In the genomic region with DNA sequence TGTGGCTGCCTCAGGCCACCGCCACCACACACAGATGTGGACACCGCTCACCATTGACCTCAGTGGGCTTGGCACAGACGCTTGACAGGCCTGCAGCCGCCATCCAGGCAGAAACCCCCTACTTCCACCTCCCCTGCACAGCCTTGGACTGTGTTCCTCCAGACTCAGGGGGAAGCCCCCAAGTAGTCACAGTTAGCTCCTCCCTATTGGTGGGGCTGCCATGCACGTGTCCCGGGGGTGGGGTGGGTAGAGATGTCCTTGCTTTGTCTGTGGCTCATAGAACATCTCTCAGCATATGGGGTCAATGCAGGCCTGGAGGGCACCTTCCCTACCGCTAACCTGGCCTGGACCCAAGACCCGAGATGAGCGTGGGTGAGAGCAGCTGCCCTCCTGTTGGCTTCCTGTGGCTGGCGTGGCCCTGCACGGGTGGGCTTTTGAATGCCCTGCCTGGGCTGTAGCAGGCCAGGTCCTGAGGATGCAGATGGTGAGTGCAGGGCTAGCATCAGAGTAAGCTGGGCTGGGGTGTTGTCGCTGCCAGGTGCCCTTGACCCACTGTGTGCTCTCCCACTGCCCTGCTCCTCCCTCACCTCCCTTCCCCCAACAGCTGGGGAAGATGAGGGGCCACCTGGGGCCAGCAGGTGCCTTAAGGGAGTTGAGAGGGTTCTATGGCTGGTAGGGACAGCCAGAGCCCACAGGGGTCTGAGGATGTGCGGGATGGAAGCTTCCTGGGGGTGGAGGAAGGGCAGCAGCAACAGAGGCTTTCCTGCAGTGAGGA, we compare ENCODE assay signal across 2 cellular contexts.
TF ChIP-seq lines count a peak whose summit lies in the region.

No MANE protein-coding gene starts in this region.

TF ChIP-seq in SK-N-SH, 30 proteins besides CTCF, POLR2A, EP300 and RAD21:
- TF ChIP-seq SIN3A (IDR thresholded peaks at IDR 0.05; ENCODE audit: borderline replicate concordance, low read depth, low read length) (no peak), RFX5 (IDR thresholded peaks at IDR 0.05; ENCODE audit: low read length) (no peak), NRF1 (IDR thresholded peaks at IDR 0.05; ENCODE audit: low read depth, low read length) (no peak), MEF2A (IDR thresholded peaks at IDR 0.05; ENCODE audit: borderline replicate concordance, low read depth) (no peak), FOXJ3 (CRISPR knock-in tag; IDR thresholded peaks at IDR 0.05) (no peak), EZH2phosphoT487 (IDR thresholded peaks at IDR 0.05; ENCODE audit: borderline replicate concordance, low read depth) (no peak), TCF12 (IDR thresholded peaks at IDR 0.05) (no peak), CHD2 (IDR thresholded peaks at IDR 0.05; ENCODE audit: low read length, partially characterized antibody) (no peak), RCOR1 (IDR thresholded peaks at IDR 0.05; ENCODE audit: low read length) (no peak), YY1 (IDR thresholded peaks at IDR 0.05; ENCODE audit: low read depth) (no peak), FOXM1 (IDR thresholded peaks at IDR 0.05; ENCODE audit: low read depth) (no peak), JUND (IDR thresholded peaks at IDR 0.05) (no peak)
- TF ChIP-seq, protein P1, sequence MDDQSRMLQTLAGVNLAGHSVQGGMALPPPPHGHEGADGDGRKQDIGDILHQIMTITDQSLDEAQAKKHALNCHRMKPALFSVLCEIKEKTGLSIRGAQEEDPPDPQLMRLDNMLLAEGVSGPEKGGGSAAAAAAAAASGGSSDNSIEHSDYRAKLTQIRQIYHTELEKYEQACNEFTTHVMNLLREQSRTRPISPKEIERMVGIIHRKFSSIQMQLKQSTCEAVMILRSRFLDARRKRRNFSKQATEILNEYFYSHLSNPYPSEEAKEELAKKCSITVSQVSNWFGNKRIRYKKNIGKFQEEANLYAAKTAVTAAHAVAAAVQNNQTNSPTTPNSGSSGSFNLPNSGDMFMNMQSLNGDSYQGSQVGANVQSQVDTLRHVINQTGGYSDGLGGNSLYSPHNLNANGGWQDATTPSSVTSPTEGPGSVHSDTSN (IDR thresholded peaks at IDR 0.05), result no peak
- TF ChIP-seq, protein P2, sequence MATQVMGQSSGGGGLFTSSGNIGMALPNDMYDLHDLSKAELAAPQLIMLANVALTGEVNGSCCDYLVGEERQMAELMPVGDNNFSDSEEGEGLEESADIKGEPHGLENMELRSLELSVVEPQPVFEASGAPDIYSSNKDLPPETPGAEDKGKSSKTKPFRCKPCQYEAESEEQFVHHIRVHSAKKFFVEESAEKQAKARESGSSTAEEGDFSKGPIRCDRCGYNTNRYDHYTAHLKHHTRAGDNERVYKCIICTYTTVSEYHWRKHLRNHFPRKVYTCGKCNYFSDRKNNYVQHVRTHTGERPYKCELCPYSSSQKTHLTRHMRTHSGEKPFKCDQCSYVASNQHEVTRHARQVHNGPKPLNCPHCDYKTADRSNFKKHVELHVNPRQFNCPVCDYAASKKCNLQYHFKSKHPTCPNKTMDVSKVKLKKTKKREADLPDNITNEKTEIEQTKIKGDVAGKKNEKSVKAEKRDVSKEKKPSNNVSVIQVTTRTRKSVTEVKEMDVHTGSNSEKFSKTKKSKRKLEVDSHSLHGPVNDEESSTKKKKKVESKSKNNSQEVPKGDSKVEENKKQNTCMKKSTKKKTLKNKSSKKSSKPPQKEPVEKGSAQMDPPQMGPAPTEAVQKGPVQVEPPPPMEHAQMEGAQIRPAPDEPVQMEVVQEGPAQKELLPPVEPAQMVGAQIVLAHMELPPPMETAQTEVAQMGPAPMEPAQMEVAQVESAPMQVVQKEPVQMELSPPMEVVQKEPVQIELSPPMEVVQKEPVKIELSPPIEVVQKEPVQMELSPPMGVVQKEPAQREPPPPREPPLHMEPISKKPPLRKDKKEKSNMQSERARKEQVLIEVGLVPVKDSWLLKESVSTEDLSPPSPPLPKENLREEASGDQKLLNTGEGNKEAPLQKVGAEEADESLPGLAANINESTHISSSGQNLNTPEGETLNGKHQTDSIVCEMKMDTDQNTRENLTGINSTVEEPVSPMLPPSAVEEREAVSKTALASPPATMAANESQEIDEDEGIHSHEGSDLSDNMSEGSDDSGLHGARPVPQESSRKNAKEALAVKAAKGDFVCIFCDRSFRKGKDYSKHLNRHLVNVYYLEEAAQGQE (IDR thresholded peaks at IDR 0.05; ENCODE audit: low read depth, low read length), result no peak
- TF ChIP-seq, protein P3, sequence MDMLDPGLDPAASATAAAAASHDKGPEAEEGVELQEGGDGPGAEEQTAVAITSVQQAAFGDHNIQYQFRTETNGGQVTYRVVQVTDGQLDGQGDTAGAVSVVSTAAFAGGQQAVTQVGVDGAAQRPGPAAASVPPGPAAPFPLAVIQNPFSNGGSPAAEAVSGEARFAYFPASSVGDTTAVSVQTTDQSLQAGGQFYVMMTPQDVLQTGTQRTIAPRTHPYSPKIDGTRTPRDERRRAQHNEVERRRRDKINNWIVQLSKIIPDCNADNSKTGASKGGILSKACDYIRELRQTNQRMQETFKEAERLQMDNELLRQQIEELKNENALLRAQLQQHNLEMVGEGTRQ (IDR thresholded peaks at IDR 0.05; ENCODE audit: borderline replicate concordance, low read depth, low read length), result no peak
- TF ChIP-seq, protein P4, sequence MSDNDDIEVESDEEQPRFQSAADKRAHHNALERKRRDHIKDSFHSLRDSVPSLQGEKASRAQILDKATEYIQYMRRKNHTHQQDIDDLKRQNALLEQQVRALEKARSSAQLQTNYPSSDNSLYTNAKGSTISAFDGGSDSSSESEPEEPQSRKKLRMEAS (IDR thresholded peaks at IDR 0.05; ENCODE audit: low read depth), result no peak
TF ChIP-seq in SK-N-SH: peak in this region for 0.

TF ChIP-seq in SK-N-SH treated with all-trans-retinoic acid at 6 μM for 48 hours, 23 proteins besides CTCF, POLR2A, EP300 and RAD21:
- TF ChIP-seq ZNF70 (CRISPR knock-in tag; IDR thresholded peaks at IDR 0.05) (no peak), PPARA (CRISPR knock-in tag; IDR thresholded peaks at IDR 0.05; ENCODE audit: borderline replicate concordance) (no peak), OSR1 (CRISPR knock-in tag; IDR thresholded peaks at IDR 0.05) (no peak), RARB (CRISPR knock-in tag; IDR thresholded peaks at IDR 0.05) (no peak), TOX (CRISPR knock-in tag; IDR thresholded peaks at IDR 0.05; ENCODE audit: borderline replicate concordance) (no peak), ZFP30 (CRISPR knock-in tag; IDR thresholded peaks at IDR 0.05) (no peak), ISL1 (CRISPR knock-in tag; IDR thresholded peaks at IDR 0.05) (no peak), ZNF8 (CRISPR knock-in tag; IDR thresholded peaks at IDR 0.05) (no peak), CSDC2 (CRISPR knock-in tag; IDR thresholded peaks at IDR 0.05) (no peak), SNAI2 (CRISPR knock-in tag; IDR thresholded peaks at IDR 0.05) (no peak)
- TF ChIP-seq, protein P5, sequence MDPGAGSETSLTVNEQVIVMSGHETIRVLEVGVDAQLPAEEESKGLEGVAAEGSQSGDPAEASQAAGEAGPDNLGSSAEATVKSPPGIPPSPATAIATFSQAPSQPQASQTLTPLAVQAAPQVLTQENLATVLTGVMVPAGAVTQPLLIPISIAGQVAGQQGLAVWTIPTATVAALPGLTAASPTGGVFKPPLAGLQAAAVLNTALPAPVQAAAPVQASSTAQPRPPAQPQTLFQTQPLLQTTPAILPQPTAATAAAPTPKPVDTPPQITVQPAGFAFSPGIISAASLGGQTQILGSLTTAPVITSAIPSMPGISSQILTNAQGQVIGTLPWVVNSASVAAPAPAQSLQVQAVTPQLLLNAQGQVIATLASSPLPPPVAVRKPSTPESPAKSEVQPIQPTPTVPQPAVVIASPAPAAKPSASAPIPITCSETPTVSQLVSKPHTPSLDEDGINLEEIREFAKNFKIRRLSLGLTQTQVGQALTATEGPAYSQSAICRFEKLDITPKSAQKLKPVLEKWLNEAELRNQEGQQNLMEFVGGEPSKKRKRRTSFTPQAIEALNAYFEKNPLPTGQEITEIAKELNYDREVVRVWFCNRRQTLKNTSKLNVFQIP (CRISPR knock-in tag; IDR thresholded peaks at IDR 0.05; ENCODE audit: borderline replicate concordance, low read depth), result no peak
- TF ChIP-seq, protein P6, sequence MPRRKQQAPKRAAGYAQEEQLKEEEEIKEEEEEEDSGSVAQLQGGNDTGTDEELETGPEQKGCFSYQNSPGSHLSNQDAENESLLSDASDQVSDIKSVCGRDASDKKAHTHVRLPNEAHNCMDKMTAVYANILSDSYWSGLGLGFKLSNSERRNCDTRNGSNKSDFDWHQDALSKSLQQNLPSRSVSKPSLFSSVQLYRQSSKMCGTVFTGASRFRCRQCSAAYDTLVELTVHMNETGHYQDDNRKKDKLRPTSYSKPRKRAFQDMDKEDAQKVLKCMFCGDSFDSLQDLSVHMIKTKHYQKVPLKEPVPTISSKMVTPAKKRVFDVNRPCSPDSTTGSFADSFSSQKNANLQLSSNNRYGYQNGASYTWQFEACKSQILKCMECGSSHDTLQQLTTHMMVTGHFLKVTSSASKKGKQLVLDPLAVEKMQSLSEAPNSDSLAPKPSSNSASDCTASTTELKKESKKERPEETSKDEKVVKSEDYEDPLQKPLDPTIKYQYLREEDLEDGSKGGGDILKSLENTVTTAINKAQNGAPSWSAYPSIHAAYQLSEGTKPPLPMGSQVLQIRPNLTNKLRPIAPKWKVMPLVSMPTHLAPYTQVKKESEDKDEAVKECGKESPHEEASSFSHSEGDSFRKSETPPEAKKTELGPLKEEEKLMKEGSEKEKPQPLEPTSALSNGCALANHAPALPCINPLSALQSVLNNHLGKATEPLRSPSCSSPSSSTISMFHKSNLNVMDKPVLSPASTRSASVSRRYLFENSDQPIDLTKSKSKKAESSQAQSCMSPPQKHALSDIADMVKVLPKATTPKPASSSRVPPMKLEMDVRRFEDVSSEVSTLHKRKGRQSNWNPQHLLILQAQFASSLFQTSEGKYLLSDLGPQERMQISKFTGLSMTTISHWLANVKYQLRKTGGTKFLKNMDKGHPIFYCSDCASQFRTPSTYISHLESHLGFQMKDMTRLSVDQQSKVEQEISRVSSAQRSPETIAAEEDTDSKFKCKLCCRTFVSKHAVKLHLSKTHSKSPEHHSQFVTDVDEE (CRISPR knock-in tag; IDR thresholded peaks at IDR 0.05), result no peak
- TF ChIP-seq, protein P7, sequence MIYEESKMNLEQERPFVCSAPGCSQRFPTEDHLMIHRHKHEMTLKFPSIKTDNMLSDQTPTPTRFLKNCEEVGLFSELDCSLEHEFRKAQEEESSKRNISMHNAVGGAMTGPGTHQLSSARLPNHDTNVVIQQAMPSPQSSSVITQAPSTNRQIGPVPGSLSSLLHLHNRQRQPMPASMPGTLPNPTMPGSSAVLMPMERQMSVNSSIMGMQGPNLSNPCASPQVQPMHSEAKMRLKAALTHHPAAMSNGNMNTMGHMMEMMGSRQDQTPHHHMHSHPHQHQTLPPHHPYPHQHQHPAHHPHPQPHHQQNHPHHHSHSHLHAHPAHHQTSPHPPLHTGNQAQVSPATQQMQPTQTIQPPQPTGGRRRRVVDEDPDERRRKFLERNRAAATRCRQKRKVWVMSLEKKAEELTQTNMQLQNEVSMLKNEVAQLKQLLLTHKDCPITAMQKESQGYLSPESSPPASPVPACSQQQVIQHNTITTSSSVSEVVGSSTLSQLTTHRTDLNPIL (CRISPR knock-in tag; IDR thresholded peaks at IDR 0.05; ENCODE audit: low read depth), result no peak
- TF ChIP-seq, protein P8, sequence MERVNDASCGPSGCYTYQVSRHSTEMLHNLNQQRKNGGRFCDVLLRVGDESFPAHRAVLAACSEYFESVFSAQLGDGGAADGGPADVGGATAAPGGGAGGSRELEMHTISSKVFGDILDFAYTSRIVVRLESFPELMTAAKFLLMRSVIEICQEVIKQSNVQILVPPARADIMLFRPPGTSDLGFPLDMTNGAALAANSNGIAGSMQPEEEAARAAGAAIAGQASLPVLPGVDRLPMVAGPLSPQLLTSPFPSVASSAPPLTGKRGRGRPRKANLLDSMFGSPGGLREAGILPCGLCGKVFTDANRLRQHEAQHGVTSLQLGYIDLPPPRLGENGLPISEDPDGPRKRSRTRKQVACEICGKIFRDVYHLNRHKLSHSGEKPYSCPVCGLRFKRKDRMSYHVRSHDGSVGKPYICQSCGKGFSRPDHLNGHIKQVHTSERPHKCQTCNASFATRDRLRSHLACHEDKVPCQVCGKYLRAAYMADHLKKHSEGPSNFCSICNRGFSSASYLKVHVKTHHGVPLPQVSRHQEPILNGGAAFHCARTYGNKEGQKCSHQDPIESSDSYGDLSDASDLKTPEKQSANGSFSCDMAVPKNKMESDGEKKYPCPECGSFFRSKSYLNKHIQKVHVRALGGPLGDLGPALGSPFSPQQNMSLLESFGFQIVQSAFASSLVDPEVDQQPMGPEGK (CRISPR knock-in tag; IDR thresholded peaks at IDR 0.05; ENCODE audit: borderline replicate concordance), result no peak
